1 cellular context compared by ENCODE assay signal in genomic region chr22:23038334-23038642, GRCh38.
TF ChIP-seq lines count a peak whose summit lies in the region.

No MANE protein-coding gene starts in this region.

TF ChIP-seq in H1, 55 proteins besides CTCF, POLR2A, EP300 and RAD21:
- TF ChIP-seq RBBP5 (IDR thresholded peaks at IDR 0.05; ENCODE audit: borderline replicate concordance, low read depth, low read length) (no peak), SP2 (IDR thresholded peaks at IDR 0.05; ENCODE audit: low read length) (no peak), KDM5A (IDR thresholded peaks at IDR 0.05; ENCODE audit: low read length) (no peak), SRF (IDR thresholded peaks at IDR 0.05; ENCODE audit: low read depth, low read length) (no peak), ASH2L (IDR thresholded peaks at IDR 0.05; ENCODE audit: low read length) (no peak), CREB1 (IDR thresholded peaks at IDR 0.05) (no peak), TEAD4 (IDR thresholded peaks at IDR 0.05; ENCODE audit: low read depth, low read length) (no peak), CHD7 (IDR thresholded peaks at IDR 0.05; ENCODE audit: insufficient replicate concordance, low read length) (no peak)
